Comparison of ENCODE assay signal across 20 cellular contexts in genomic region chr12:53143355-53143754, GRCh38. TPM values are rescaled to one million over a fixed set of nuclear protein-coding genes. Genes with fewer than 3 reads are reported as not detected.
DNase-seq lines count a peak whose midpoint lies in the region; TF ChIP-seq lines count a peak whose summit lies in the region.
"Had no signal": no experiment of that assay in that cellular context is flagged by ENCODE, and none has a peak within 500 bp of the region (broad histone marks: within the 10 kb centered on the region; RNA-seq: fewer than 3 reads in every experiment).

No MANE protein-coding gene starts in this region.

- H3K4me3 Mint-ChIP-seq in Caco-2 (ENCODE audit: unreplicated experiment) = no peak overlapping the region
- H3K4me3 Mint-ChIP-seq: CD14-positive monocyte; CD4-positive, alpha-beta T cell; CD8-positive, alpha-beta memory T cell had no signal

- H2BK120ac ChIP-seq in mesendoderm (ENCODE audit: low read depth, low read length) (no peak overlapping the region), trophoblast cell (ENCODE audit: insufficient read depth, low read length, poor library complexity) (no peak overlapping the region)

- H2BK12ac ChIP-seq in trophoblast cell (ENCODE audit: low read length) = no peak overlapping the region

- H3K4me3 ChIP-seq in Caco-2 (ENCODE audit: low read depth, low read length) = no peak overlapping the region
- H3K4me3 ChIP-seq in PC-9 = no peak overlapping the region
- H3K4me3 ChIP-seq in mesendoderm (ENCODE audit: low read length) = no peak overlapping the region
- H3K4me3 ChIP-seq in trophoblast cell (ENCODE audit: low read depth, low read length) = no peak overlapping the region
- H3K4me3 ChIP-seq: A549; BLaER1 treated with 17β-estradiol and CSF1 and Interleukin-3, amounts not matched to agents 10 nM and 100 nM had no signal

- no peak overlapping the region for H4K12ac ChIP-seq in trophoblast cell (ENCODE audit: low read depth, low read length)

- no peak overlapping the region for H2BK5ac ChIP-seq in mesendoderm (ENCODE audit: low read length)
- H2BK5ac ChIP-seq in trophoblast cell (ENCODE audit: low read depth, low read length, poor library complexity) = no peak overlapping the region

- no peaks in the 10 kb centered on the region for H3K27me3 Mint-ChIP-seq in Caco-2 (ENCODE audit: insufficient read depth, unreplicated experiment)

- H2AFZ ChIP-seq in PC-9 (0 out of 2 replicates have a peak overlapping the region, but pooled peaks have one; percentile 43), trophoblast cell (ENCODE audit: insufficient read depth, low read length, poor library complexity) (no peak overlapping the region)

- peaks cover 17% of the 10 kb centered on the region for H3K9me3 ChIP-seq in Caco-2
- no peaks in the 10 kb centered on the region for H3K9me3 ChIP-seq in PC-9 (ENCODE audit: insufficient read depth, low read depth)
- H3K9me3 ChIP-seq in trophoblast cell (ENCODE audit: insufficient read depth, low read depth, low read length) = no peaks in the 10 kb centered on the region
- H3K9me3 ChIP-seq: BE2C had no signal

- peak overlapping the region; percentile 31 for H3K56ac ChIP-seq in mesendoderm (ENCODE audit: low read length)

- H3K23ac ChIP-seq in mesendoderm (ENCODE audit: low read length) (no peak overlapping the region), trophoblast cell (ENCODE audit: low read length) (no peak overlapping the region)

- H4K8ac ChIP-seq in mesendoderm (ENCODE audit: low read depth, low read length) (no peak overlapping the region), trophoblast cell (ENCODE audit: low read depth, low read length) (no peak overlapping the region)

- no peak overlapping the region for H2AK5ac ChIP-seq in mesendoderm (ENCODE audit: low read length)
- no peak overlapping the region for H2AK5ac ChIP-seq in trophoblast cell (ENCODE audit: low read length)

- H2BK15ac ChIP-seq in mesendoderm (replicated peaks; ENCODE audit: low read depth) = no peak overlapping the region

- H3K14ac ChIP-seq in trophoblast cell (ENCODE audit: low read length) = no peak overlapping the region

- H4K5ac ChIP-seq in mesendoderm (ENCODE audit: low read length) = no peak overlapping the region

- H3K4me2 ChIP-seq in PC-9 (no peak overlapping the region), mesendoderm (ENCODE audit: low read length) (no peak overlapping the region), trophoblast cell (ENCODE audit: low read length) (no peak overlapping the region)
- H3K4me2 ChIP-seq: A549; BLaER1 treated with 17β-estradiol and CSF1 and Interleukin-3, amounts not matched to agents 10 nM and 100 nM had no signal

- intact Hi-C loops in Caco-2 (cut with micrococcal nuclease; ENCODE audit: unreplicated experiment) = no loop called here
- intact Hi-C loops in PC-9 (cut with micrococcal nuclease; ENCODE audit: unreplicated experiment) = no loop called here

- H3F3A ChIP-seq in PC-9 (ENCODE audit: insufficient read depth, low read depth) = 0 out of 2 replicates have a peak, but pooled peaks cover 12% of the 10 kb centered on the region

- H3K27ac ChIP-seq in PC-9 (no peak overlapping the region), mesendoderm (ENCODE audit: low read depth, low read length) (no peak overlapping the region), trophoblast cell (ENCODE audit: low read depth, low read length) (no peak overlapping the region)
- H3K27ac ChIP-seq: A549; BLaER1 treated with 17β-estradiol and CSF1 and Interleukin-3, amounts not matched to agents 10 nM and 100 nM had no signal

- H3K4ac ChIP-seq in mesendoderm (ENCODE audit: low read depth, low read length) (no peak overlapping the region), trophoblast cell (ENCODE audit: low read depth, low read length) (no peak overlapping the region)

- H3K27me3 ChIP-seq in Caco-2 (replicated peaks; ENCODE audit: control insufficient read depth, insufficient read depth, low read length) = no peaks in the 10 kb centered on the region
- H3K27me3 ChIP-seq in PC-9 (ENCODE audit: insufficient read depth, low read depth) = no peaks in the 10 kb centered on the region
- H3K27me3 ChIP-seq in mesendoderm (ENCODE audit: insufficient read depth, low read length, poor library complexity) = no peaks in the 10 kb centered on the region
- no peaks in the 10 kb centered on the region for H3K27me3 ChIP-seq in trophoblast cell (ENCODE audit: insufficient read depth, low read length)
- H3K27me3 ChIP-seq: BE2C; BLaER1 treated with 17β-estradiol and CSF1 and Interleukin-3, amounts not matched to agents 10 nM and 100 nM had no signal

- H3K36me3 Mint-ChIP-seq in Caco-2 (ENCODE audit: insufficient read depth, unreplicated experiment) = no peaks in the 10 kb centered on the region
- H3K36me3 Mint-ChIP-seq: CD14-positive monocyte had no signal

- peak overlapping the region; percentile 2 for H3K27ac Mint-ChIP-seq in Caco-2 (ENCODE audit: unreplicated experiment)
- H3K27ac Mint-ChIP-seq: CD14-positive monocyte; CD4-positive, alpha-beta T cell; CD8-positive, alpha-beta memory T cell had no signal

- DNase-seq in Caco-2 (peak; percentile 68 to 70), PC-9 (no peak), mesendoderm (peak; percentile 80), trophoblast cell (peak; percentile 25 to 71), DMS53 (lab: John Stamatoyannopoulos, UW) (no peak), germinal center (ENCODE audit: low spot score) (no peak), epidermal melanocyte (ENCODE audit: insufficient read length, low spot score) (no peak)
- DNase-seq: 8988T; ACHN; AML-193; BE2C; Calu3; CD4-positive, alpha-beta T cell; CD8-positive, alpha-beta memory T cell; DND-41; GOT3; HCEC 1CT had no signal

- H3K79me2 ChIP-seq in PC-9 (ENCODE audit: low read depth) (no peaks in the 10 kb centered on the region), mesendoderm (ENCODE audit: control insufficient read depth, insufficient read depth, low read length) (no peaks in the 10 kb centered on the region), trophoblast cell (ENCODE audit: control insufficient read depth, insufficient read depth, low read length, poor library complexity) (no peaks in the 10 kb centered on the region)

- H3K9me2 ChIP-seq in PC-9 (ENCODE audit: insufficient read depth) = no peaks in the 10 kb centered on the region

- no peaks in the 10 kb centered on the region for H3K4me1 Mint-ChIP-seq in Caco-2 (ENCODE audit: low read depth, unreplicated experiment)
- H3K4me1 Mint-ChIP-seq: CD14-positive monocyte; CD8-positive, alpha-beta memory T cell had no signal

- H3K9ac ChIP-seq in mesendoderm (ENCODE audit: low read length) (no peak overlapping the region), trophoblast cell (ENCODE audit: low read length) (no peak overlapping the region)
- H3K9ac ChIP-seq: BLaER1 treated with 17β-estradiol and CSF1 and Interleukin-3, amounts not matched to agents 10 nM and 100 nM had no signal

- H3K79me1 ChIP-seq in mesendoderm (ENCODE audit: low read length) (no peaks in the 10 kb centered on the region), trophoblast cell (ENCODE audit: low read length) (no peaks in the 10 kb centered on the region)

- WGBS in mesendoderm (ENCODE audit: extremely low coverage, insufficient coverage, low lambda C conversion rate) = no CpG with 5 or more reads among the region's 4 CpGs
- no CpG with 5 or more reads among the region's 4 CpGs for WGBS in trophoblast cell (ENCODE audit: extremely low coverage, insufficient coverage, insufficient read length)

- CTCF ChIA-PET in Caco-2 (lab: Charles Lee) (interaction anchor here (0.5 to 1.0 kb wide), 9 partner anchors 16 to 426 kb away, joined by 3 to 5 read pairs (median 4); no protein-coding TSS in a partner anchor), PC-9 (lab: Charles Lee) (no interaction called here)

- no peaks in the 10 kb centered on the region for H3K36me3 ChIP-seq in Caco-2 (ENCODE audit: control insufficient read depth, insufficient read depth, low read length)
- no peaks in the 10 kb centered on the region for H3K36me3 ChIP-seq in PC-9 (ENCODE audit: low read depth)
- no peaks in the 10 kb centered on the region for H3K36me3 ChIP-seq in mesendoderm (ENCODE audit: control insufficient read depth, insufficient read depth, low read length)
- H3K36me3 ChIP-seq in trophoblast cell (ENCODE audit: control insufficient read depth in 1 of 2, insufficient read depth in 2 of 2, low read length in 2 of 2) = no peaks in the 10 kb centered on the region
- H3K36me3 ChIP-seq: BE2C had no signal

- POLR2A ChIA-PET in Caco-2 (lab: Charles Lee) = interaction anchor here (0.6 to 1.0 kb wide), 3 partner anchors 37 to 275 kb away, joined by 3 to 11 read pairs (median 5); partner anchors contain the start of genes CSAD and ZNF740
- POLR2A ChIA-PET in PC-9 (lab: Charles Lee; ENCODE audit: unreplicated experiment) = interaction anchor here (0.7 kb wide), 1 partner anchor 40 kb away, joined by 20 read pairs; the partner anchor contains the start of gene SOAT2

- no peak for TF ChIP-seq CTCF in Caco-2 (IDR thresholded peaks at IDR 0.05; ENCODE audit: insufficient read depth in 1 of 2, low read depth in 1 of 2, low read length in 1 of 2, severe bottlenecking in 1 of 2, unreplicated experiment in 1 of 2)
- TF ChIP-seq CTCF in PC-9 (conservative IDR thresholded peaks at IDR 0.05) = no peak

- no TSS peak for BruUV-seq in Caco-2 (replicated peaks; lab: Mats Ljungman, UMichigan)
- no TSS peak for BruUV-seq in PC-9 (replicated peaks; lab: Mats Ljungman, UMichigan)

- H3K9me3 Mint-ChIP-seq in Caco-2 (ENCODE audit: unreplicated experiment) = peaks cover 9% of the 10 kb centered on the region
- H3K9me3 Mint-ChIP-seq: CD4-positive, alpha-beta T cell had no signal

- H3K4me1 ChIP-seq in Caco-2 (peaks cover 22% of the 10 kb centered on the region), PC-9 (replicated peaks; ENCODE audit: insufficient read depth) (no peaks in the 10 kb centered on the region), mesendoderm (ENCODE audit: control insufficient read depth, low read depth, low read length) (no peaks in the 10 kb centered on the region), trophoblast cell (ENCODE audit: control insufficient read depth in 1 of 2, insufficient read depth in 2 of 2, low read length in 2 of 2) (no peaks in the 10 kb centered on the region)
- H3K4me1 ChIP-seq: A549; BE2C; BLaER1 treated with 17β-estradiol and CSF1 and Interleukin-3, amounts not matched to agents 10 nM and 100 nM had no signal

- no peak overlapping the region for H4K91ac ChIP-seq in trophoblast cell (ENCODE audit: low read depth, low read length)

- no peak overlapping the region for H3K18ac ChIP-seq in mesendoderm (ENCODE audit: low read length)
- H3K18ac ChIP-seq in trophoblast cell (ENCODE audit: low read length) = no peak overlapping the region

- H4K20me1 ChIP-seq in PC-9 (ENCODE audit: insufficient read depth) = no peaks in the 10 kb centered on the region
- H4K20me1 ChIP-seq: BLaER1 treated with 17β-estradiol and CSF1 and Interleukin-3, amounts not matched to agents 10 nM and 100 nM had no signal

RNA-seq across cellular contexts. Expression of gene ZNF740, which starts 37.2 kb away (rescaled TPM):
- 35.8 and 43.0 TPM in 2 replicates for total RNA-seq in Caco-2 (2022)
- 48.3 and 65.8 TPM in 2 replicates for total RNA-seq in PC-9 (2021)
- 6.8 TPM for polyA plus RNA-seq in mesendoderm (2013, experiment 1 of 2)
- 7.1 TPM for polyA plus RNA-seq in mesendoderm (2013, experiment 2 of 2)
- 7.0 and 7.6 TPM in 2 replicates for polyA plus RNA-seq in trophoblast cell (2013)

RNA-seq across cellular contexts. Expression of gene CSAD, which starts 37.4 kb away (rescaled TPM):
- 20.1 and 23.0 TPM in 2 replicates for total RNA-seq in Caco-2 (2022)
- 33.1 and 49.0 TPM in 2 replicates for total RNA-seq in PC-9 (2021)
- 3.2 TPM for polyA plus RNA-seq in mesendoderm (2013, experiment 1 of 2)
- 3.5 TPM for polyA plus RNA-seq in mesendoderm (2013, experiment 2 of 2)
- polyA plus RNA-seq in trophoblast cell (2013) = 8.8 and 9.2 TPM in 2 replicates

RNA-seq across cellular contexts. Expression of gene SOAT2, which starts 40.1 kb away (rescaled TPM):
- 6.5 and 9.7 TPM in 2 replicates for total RNA-seq in Caco-2 (2022)
- 0.70 and 0.79 TPM in 2 replicates for total RNA-seq in PC-9 (2021)
- polyA plus RNA-seq in mesendoderm (2013, experiment 1 of 2) = not detected
- polyA plus RNA-seq in mesendoderm (2013, experiment 2 of 2) = 0.01 TPM
- polyA plus RNA-seq in trophoblast cell (2013) = not detected in 2 replicates
- total RNA-seq: Calu3 had no signal
- polyA plus RNA-seq: CD14-positive monocyte had no signal

RNA-seq across cellular contexts. Expression of gene IGFBP6, which starts 45.9 kb away (rescaled TPM):
- 34.7 and 43.3 TPM in 2 replicates for total RNA-seq in Caco-2 (2022)
- 290 and 333 TPM in 2 replicates for total RNA-seq in PC-9 (2021)
- polyA plus RNA-seq in mesendoderm (2013, experiment 1 of 2) = 4.1 TPM
- polyA plus RNA-seq in mesendoderm (2013, experiment 2 of 2) = 4.5 TPM
- 0.07 and 0.12 TPM in 2 replicates for polyA plus RNA-seq in trophoblast cell (2013)
- polyA plus RNA-seq: CD14-positive monocyte had no signal

Comparison
In these comparisons a context has a peak if more than half of its experiments do, and no peak if none do; other contexts are left out.
1. DNase-seq: peak in Caco-2 (2 of 2), mesendoderm (single experiment) and trophoblast cell (2 of 2); none in PC-9 (0 of 2), DMS53 (single experiment), germinal center (single experiment) and epidermal melanocyte (single experiment).